8 cellular contexts compared by ENCODE assay signal in genomic region chr1:199498802-199499201, GRCh38.
DNase-seq lines count a peak whose midpoint lies in the region; ATAC-seq and TF ChIP-seq lines count a peak whose summit lies in the region.
"Not testable (repeated sequence)": the region's sequence is repeated elsewhere in the genome, so short reads cannot be mapped to it uniquely, and the experiment has no call there.

No MANE protein-coding gene starts in this region.

- peak overlapping the region; percentile 51 for H3K27ac Mint-ChIP-seq in stimulated activated memory B cell treated with anti-CD40 and anti-IgM and Interleukin-4, amounts not matched to agents 10 μg/mL and 1 μg/mL and 100 μg/mL, for 72 hours

- ATAC-seq in GM18861 (IDR thresholded peaks at IDR 0.05; ENCODE audit: unreplicated experiment): peak; percentile 92
- ATAC-seq in GM21447 (IDR thresholded peaks at IDR 0.05; ENCODE audit: unreplicated experiment): peak; percentile 67
- peak; percentile 40 for ATAC-seq in HG02852 (IDR thresholded peaks at IDR 0.05; ENCODE audit: unreplicated experiment)
- peak; percentile 64 for ATAC-seq in HG03442 (IDR thresholded peaks at IDR 0.05; ENCODE audit: unreplicated experiment)
- ATAC-seq in stimulated activated memory B cell treated with anti-CD40 and anti-IgM and Interleukin-4, amounts not matched to agents 10 μg/mL and 1 μg/mL and 100 μg/mL, for 72 hours: peak; percentile 84

- TF ChIP-seq CTCF in GM12865 (IDR thresholded peaks at IDR 0.05; ENCODE audit: insufficient read depth, low read depth, low read length, missing control alignments); SU-DHL-6 (IDR thresholded peaks at IDR 0.05; ENCODE audit: insufficient read depth, low read length, poor library complexity, severe bottlenecking): not testable (repeated sequence)

- not testable (repeated sequence) for H3K4me3 ChIP-seq in GM12865 (ENCODE audit: low read depth, low read length); SU-DHL-6 (ENCODE audit: insufficient read depth, low read length, poor library complexity, severe bottlenecking)

- H3K4me3 Mint-ChIP-seq in stimulated activated memory B cell treated with anti-CD40 and anti-IgM and Interleukin-4, amounts not matched to agents 10 μg/mL and 1 μg/mL and 100 μg/mL, for 72 hours: peak overlapping the region; percentile 2

- not testable (repeated sequence) for H4K20me1 ChIP-seq in SU-DHL-6 (ENCODE audit: low read depth, low read length)

- peaks cover 13% of the 10 kb centered on the region; the same call in 1 of the 2 replicates for H3K9me3 ChIP-seq in SU-DHL-6 (ENCODE audit: insufficient read depth, low read length)

- peaks cover 15% of the 10 kb centered on the region for H3K36me3 Mint-ChIP-seq in stimulated activated memory B cell treated with anti-CD40 and anti-IgM and Interleukin-4, amounts not matched to agents 10 μg/mL and 1 μg/mL and 100 μg/mL, for 72 hours

- peaks cover 25% of the 10 kb centered on the region for H3K9me3 Mint-ChIP-seq in stimulated activated memory B cell treated with anti-CD40 and anti-IgM and Interleukin-4, amounts not matched to agents 10 μg/mL and 1 μg/mL and 100 μg/mL, for 72 hours

- peak overlapping the region; percentile 47; the same call in 1 of the 2 replicates for H3K27ac ChIP-seq in SU-DHL-6 (ENCODE audit: low read depth, low read length)

- not testable (repeated sequence) for H3K79me2 ChIP-seq in SU-DHL-6 (ENCODE audit: insufficient read depth, low read length)

- not testable (repeated sequence) for H3K9me2 ChIP-seq in SU-DHL-6 (replicated peaks; ENCODE audit: insufficient read depth, low read length)

- H3K27me3 ChIP-seq in SU-DHL-6 (ENCODE audit: low read length): not testable (repeated sequence)

- peaks cover 34% of the 10 kb centered on the region for H3K4me1 Mint-ChIP-seq in stimulated activated memory B cell treated with anti-CD40 and anti-IgM and Interleukin-4, amounts not matched to agents 10 μg/mL and 1 μg/mL and 100 μg/mL, for 72 hours

- H3K36me3 ChIP-seq in SU-DHL-6 (ENCODE audit: low read length): not testable (repeated sequence)

- DNase-seq in GM12865 (ENCODE audit: low read depth) (peak; percentile 59), NAMALWA (ENCODE audit: low spot score) (peak; percentile 87)

- peak overlapping the region; percentile 50 for H3K4me2 ChIP-seq in SU-DHL-6 (ENCODE audit: low read depth, low read length, poor library complexity, severe bottlenecking)

- H3K9ac ChIP-seq in SU-DHL-6 (ENCODE audit: low read length): not testable (repeated sequence)

- not testable (repeated sequence) for H2AFZ ChIP-seq in SU-DHL-6 (ENCODE audit: low read depth, low read length, severe bottlenecking)

- not testable (repeated sequence) for H3K27me3 Mint-ChIP-seq in stimulated activated memory B cell treated with anti-CD40 and anti-IgM and Interleukin-4, amounts not matched to agents 10 μg/mL and 1 μg/mL and 100 μg/mL, for 72 hours

- H3F3A ChIP-seq in SU-DHL-6 (ENCODE audit: insufficient read depth): not testable (repeated sequence)

Comparison
In these comparisons a context has a peak if more than half of its experiments do, and no peak if none do; other contexts are left out.
1. ATAC-seq: peak in every context shown above with its lines; median percentile 92 in GM18861; 84 in stimulated activated memory B cell treated with anti-CD40 and anti-IgM and Interleukin-4, amounts not matched to agents 10 μg/mL and 1 μg/mL and 100 μg/mL, for 72 hours; 67 in GM21447; 64 in HG03442; 40 in HG02852.